1 cellular context compared by ENCODE assay signal in genomic region chr14:77307099-77307496, GRCh38.
TF ChIP-seq lines count a peak whose summit lies in the region.

No MANE protein-coding gene starts in this region.

TF ChIP-seq in GM23338, 12 proteins besides CTCF, POLR2A, EP300 and RAD21 (continued from another document):
- TF ChIP-seq ZNF462 (CRISPR knock-in tag; IDR thresholded peaks at IDR 0.05): no peak
TF ChIP-seq in GM23338: peak in this region for 0.
